Comparison of ENCODE assay signal across 19 cellular contexts in the genomic region with DNA sequence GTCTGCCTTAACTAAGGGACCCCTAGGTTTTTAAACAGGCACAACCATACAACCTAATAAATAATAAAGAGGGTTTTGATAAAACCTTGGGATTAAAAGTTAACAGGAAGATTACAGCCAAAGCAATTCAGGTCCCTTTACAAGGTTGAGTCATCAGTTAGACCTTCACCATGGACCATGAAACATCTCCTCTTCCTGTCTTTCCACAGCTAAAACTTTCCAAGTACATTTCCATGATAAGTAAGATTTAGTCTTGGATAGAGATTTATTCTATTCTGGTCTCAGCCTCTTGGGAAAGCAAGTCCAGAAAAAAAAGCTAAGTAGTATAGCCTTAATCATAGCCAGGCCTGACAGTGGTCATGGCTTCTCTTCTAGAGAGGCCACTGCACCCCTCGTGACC. TPM values are rescaled to one million over a fixed set of nuclear protein-coding genes. Genes with fewer than 3 reads are reported as not detected.
"Had no signal": no experiment of that assay in that cellular context is flagged by ENCODE, and none has a peak within 500 bp of the region (broad histone marks: within the 10 kb centered on the region; RNA-seq: fewer than 3 reads in every experiment).

No MANE protein-coding gene starts in this region.

- H3K4me1 ChIP-seq: colonic mucosa had no signal

- H3K4me3 ChIP-seq: colonic mucosa, hepatocyte, skin epidermis, suprapubic skin had no signal

- FAIRE-seq: endometrium, keratinocyte had no signal

- H3K9me3 ChIP-seq: colonic mucosa, suprapubic skin had no signal

- H3K27ac Mint-ChIP-seq: activated CD8-positive, alpha-beta T cell treated with anti-CD3 and anti-CD28 coated beads, Interleukin-2, amount 10 ng/mL, durations not matched to agents 7 days and 5 days; activated T-cell treated with anti-CD3 and anti-CD28 coated beads, Interleukin-2, amount 50 U/mL, for 72 hours; memory B cell; natural killer cell treated with Interleukin-12 subunit alpha and Interleukin-12 subunit beta and Interleukin-15 and Interleukin-18, amount 100 ng/mL, for 72 hours; stimulated activated naive CD8-positive, alpha-beta T cell treated with anti-CD3 and anti-CD28 coated beads, Interleukin-15, Interleukin-2, amounts not matched to agents 100 ng/mL and 50 ng/mL, for 24 hours; type B pancreatic cell had no signal

- ATAC-seq: activated CD8-positive, alpha-beta T cell treated with anti-CD3 and anti-CD28 coated beads, Interleukin-2, amount 10 ng/mL, durations not matched to agents 7 days and 5 days; activated T-cell treated with anti-CD3 and anti-CD28 coated beads, Interleukin-2, amount 50 U/mL, for 72 hours; left ventricle myocardium superior; natural killer cell treated with Interleukin-12 subunit alpha and Interleukin-12 subunit beta and Interleukin-15 and Interleukin-18, amount 100 ng/mL, for 72 hours had no signal

- H3K9me3 Mint-ChIP-seq: activated T-cell treated with anti-CD3 and anti-CD28 coated beads, Interleukin-2, amount 50 U/mL, for 72 hours; memory B cell; natural killer cell treated with Interleukin-12 subunit alpha and Interleukin-12 subunit beta and Interleukin-15 and Interleukin-18, amount 100 ng/mL, for 72 hours; stimulated activated naive CD8-positive, alpha-beta T cell treated with anti-CD3 and anti-CD28 coated beads, Interleukin-15, Interleukin-2, amounts not matched to agents 100 ng/mL and 50 ng/mL, for 24 hours; type B pancreatic cell had no signal

- DNase-seq: activated CD4-positive, alpha-beta T cell treated with anti-CD3 and anti-CD28 coated beads for 4 hours; activated CD8-positive, alpha-beta memory T cell treated with anti-CD3 and anti-CD28 coated beads, Interleukin-2, amount 50 U/mL, for 48 hours; activated CD8-positive, alpha-beta T cell treated with anti-CD3 and anti-CD28 coated beads, Interleukin-2, amount 10 ng/mL, durations not matched to agents 7 days and 5 days; activated T-cell treated with anti-CD3 and anti-CD28 coated beads, Interleukin-2, amount 50 U/mL, for 72 hours; colonic mucosa; left ventricle myocardium superior; posterior cingulate gyrus; stimulated activated CD4-positive, alpha-beta T cell treated with anti-CD3 and anti-CD28 coated beads, Interleukin-4, amount 100 ng/mL, for 4 hours; stimulated activated CD8-positive, alpha-beta memory T cell treated with anti-CD3 and anti-CD28 coated beads, Interleukin-4, amount 100 ng/mL, for 48 hours; T-helper 2 cell had no signal

- H3K4me3 Mint-ChIP-seq: activated CD8-positive, alpha-beta T cell treated with anti-CD3 and anti-CD28 coated beads, Interleukin-2, amount 10 ng/mL, durations not matched to agents 7 days and 5 days; activated T-cell treated with anti-CD3 and anti-CD28 coated beads, Interleukin-2, amount 50 U/mL, for 72 hours; memory B cell; natural killer cell treated with Interleukin-12 subunit alpha and Interleukin-12 subunit beta and Interleukin-15 and Interleukin-18, amount 100 ng/mL, for 72 hours; stimulated activated naive CD8-positive, alpha-beta T cell treated with anti-CD3 and anti-CD28 coated beads, Interleukin-15, Interleukin-2, amounts not matched to agents 100 ng/mL and 50 ng/mL, for 24 hours; type B pancreatic cell had no signal

- H3K36me3 Mint-ChIP-seq: memory B cell; natural killer cell treated with Interleukin-12 subunit alpha and Interleukin-12 subunit beta and Interleukin-15 and Interleukin-18, amount 100 ng/mL, for 72 hours; type B pancreatic cell had no signal

- H3K27ac ChIP-seq: colonic mucosa, hepatocyte, skin epidermis, suprapubic skin had no signal

- H3K36me3 ChIP-seq: colonic mucosa, suprapubic skin had no signal

- H3K27me3 ChIP-seq: colonic mucosa, hepatocyte, suprapubic skin had no signal

RNA-seq across cellular contexts. Expression of gene PRSS35, which starts 2.9 kb away (rescaled TPM):
- total RNA-seq: activated CD8-positive, alpha-beta T cell treated with anti-CD3 and anti-CD28 coated beads, Interleukin-2, amount 10 ng/mL, durations not matched to agents 7 days and 5 days; activated T-cell treated with anti-CD3 and anti-CD28 coated beads, Interleukin-2, amount 50 U/mL, for 72 hours; natural killer cell treated with Interleukin-12 subunit alpha and Interleukin-12 subunit beta and Interleukin-15 and Interleukin-18, amount 100 ng/mL, for 72 hours had no signal
